In the genomic region with DNA sequence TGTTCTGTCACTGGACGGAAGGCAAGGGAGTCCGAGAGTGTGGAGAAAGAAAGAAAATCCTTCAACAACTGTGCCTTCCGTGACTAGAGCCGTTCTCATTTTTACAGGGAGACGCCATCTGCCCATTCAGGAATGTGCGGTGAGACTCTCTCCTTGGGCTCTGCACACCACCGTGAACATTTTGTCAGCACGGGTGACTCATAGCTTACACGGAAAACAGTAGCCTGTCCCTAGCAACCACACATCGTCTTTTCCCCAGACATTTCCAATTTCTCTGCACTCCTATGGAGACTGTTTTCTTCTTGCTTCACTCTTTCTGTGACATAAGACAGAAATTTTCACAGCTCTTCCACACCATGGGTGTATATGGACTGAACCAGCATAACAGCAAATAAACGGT, we compare ENCODE assay signal across 12 cellular contexts. TPM values are rescaled to one million over a fixed set of nuclear protein-coding genes. Genes with fewer than 3 reads are reported as not detected.
DNase-seq lines count a peak whose midpoint lies in the region; ATAC-seq, FAIRE-seq and TF ChIP-seq lines count a peak whose summit lies in the region.
"Had no signal": no experiment of that assay in that cellular context is flagged by ENCODE, and none has a peak within 500 bp of the region (broad histone marks: within the 10 kb centered on the region; RNA-seq: fewer than 3 reads in every experiment).

No MANE protein-coding gene starts in this region.

- FAIRE-seq in urothelium cell line (lab: Jason Lieb, UNC), result peak; percentile 23

- H3K9me3 ChIP-seq in heart left ventricle, result peaks cover 0 to 19% (median 9%) of the 10 kb centered on the region in 12 donors
- H3K9me3 ChIP-seq in BE2C, result no peaks in the 10 kb centered on the region

- WGBS in heart left ventricle, 4 donors, result 57 to 72% (median 61%) methylated on average over 11 of the region's 11 CpGs

- no peaks in the 10 kb centered on the region for H3K36me3 ChIP-seq in heart left ventricle
- no peaks in the 10 kb centered on the region for H3K36me3 ChIP-seq in BE2C

- H3K27me3 ChIP-seq in heart left ventricle, result peaks cover 0 to 16% (median 8%) of the 10 kb centered on the region in 9 donors
- peaks cover 8% of the 10 kb centered on the region; the same call in 1 of the 2 replicates for H3K27me3 ChIP-seq in BE2C

- DNase-seq in heart left ventricle (no peak), cardiac septum (ENCODE audit: low spot score) (no peak), RPMI7951 (ENCODE audit: low read depth) (peak; percentile 96), fibroblast of villous mesenchyme (ENCODE audit: low read depth) (peak; percentile 32), urothelium cell line (ENCODE audit: low spot score) (peak; percentile 93), BE2C (no peak), HK-2 (ENCODE audit: unreplicated experiment) (no peak)
- no peak for DNase-seq in activated CD8-positive, alpha-beta memory T cell treated with anti-CD3 and anti-CD28 coated beads, Interleukin-2, amount 50 U/mL, for 48 hours
- DNase-seq: activated gamma-delta T cell; effector CD8-positive, alpha-beta T cell; immature natural killer cell; NCI-H1048 had no signal

- no peak for TF ChIP-seq CTCF in heart left ventricle (IDR thresholded peaks at IDR 0.05)
- no peak for TF ChIP-seq CTCF in fibroblast of villous mesenchyme (IDR thresholded peaks at IDR 0.05; ENCODE audit: insufficient read depth, low read depth, low read length)
- no peak for TF ChIP-seq CTCF in BE2C (IDR thresholded peaks at IDR 0.05; ENCODE audit: low read depth, low read length)

- no peaks in the 10 kb centered on the region for H3K4me1 ChIP-seq in heart left ventricle
- H3K4me1 ChIP-seq in BE2C, result no peaks in the 10 kb centered on the region

- TF ChIP-seq POLR2A in heart left ventricle (IDR thresholded peaks at IDR 0.05), result no peak

- H3K4me3 ChIP-seq in heart left ventricle (no peak overlapping the region), fibroblast of villous mesenchyme (ENCODE audit: low read depth, low read length) (no peak overlapping the region), BE2C (ENCODE audit: low read depth, low read length) (no peak overlapping the region)

- intact Hi-C loops in heart left ventricle (cut with DNase I) (no loop called here), cardiac septum (cut with DNase I) (no loop called here)

- ATAC-seq in heart left ventricle, result peak; percentile 20 to 76 (median 42)

- no peak overlapping the region for H3K27ac ChIP-seq in heart left ventricle

RNA-seq across cellular contexts. Expression of gene TBXT, which starts 55.1 kb away (rescaled TPM):
- total RNA-seq in heart left ventricle (under 1 TPM in 1 of 9 donors, not detected in 8; 0.25 TPM), cardiac septum (not detected), fibroblast of villous mesenchyme (not detected in 2 replicates)
- not detected for polyA plus RNA-seq in heart left ventricle
- total RNA-seq in RPMI7951 (2014; rRNA removed; shearing (Covaris generic)), result not detected in 2 replicates
- polyA plus RNA-seq in BE2C (2012; ENCODE audit: insufficient read depth, insufficient read length, low read depth), result 0.60 TPM

Comparison
In these comparisons a context has a peak if more than half of its experiments do, and no peak if none do; other contexts are left out.
1. DNase-seq: peak in RPMI7951 (single experiment), fibroblast of villous mesenchyme (single experiment) and urothelium cell line (single experiment); none in heart left ventricle (0 of 5), cardiac septum (single experiment), BE2C (single experiment), activated CD8-positive, alpha-beta memory T cell treated with anti-CD3 and anti-CD28 coated beads, Interleukin-2, amount 50 U/mL, for 48 hours (single experiment) and HK-2 (single experiment).